Comparison of ENCODE assay signal across 8 cellular contexts in the genomic region with DNA sequence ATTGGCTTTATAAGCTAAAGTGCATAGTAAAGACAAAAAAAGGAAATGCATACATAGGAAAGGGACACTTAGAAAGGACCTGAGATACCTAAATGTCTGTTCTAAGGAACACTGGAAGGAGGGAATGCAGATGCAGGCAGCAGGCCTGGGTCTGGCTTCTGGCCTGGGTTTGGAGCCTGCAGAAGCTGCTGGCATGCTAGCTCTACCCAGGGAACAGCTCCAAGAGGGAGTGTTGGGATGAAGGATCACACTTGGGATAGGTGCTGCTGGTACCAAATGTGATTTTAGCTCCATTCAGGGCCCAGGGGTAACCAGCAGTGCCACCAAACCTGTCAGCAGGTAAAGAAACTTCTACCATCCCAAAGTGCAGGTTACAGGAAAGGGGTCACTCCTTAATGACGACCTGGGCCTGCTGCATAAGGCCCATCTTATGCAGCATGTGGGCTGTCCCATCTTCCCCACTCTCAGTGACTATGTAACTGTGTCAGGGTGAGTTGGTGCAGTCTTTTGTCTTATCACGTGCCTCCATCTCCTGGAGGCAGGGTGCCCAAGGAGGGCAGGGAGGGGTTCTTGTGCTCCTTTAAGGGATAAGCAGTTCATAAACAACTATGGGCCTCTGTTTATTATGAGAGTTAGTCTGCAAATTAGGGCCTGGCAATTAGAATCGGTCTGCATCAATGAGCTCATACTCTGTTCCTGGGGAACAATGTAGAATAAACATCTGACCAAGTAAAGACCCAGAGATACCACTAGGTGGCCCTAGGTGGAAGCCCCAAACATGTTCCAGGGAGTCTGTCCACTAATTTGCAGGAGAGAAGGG. TPM values are rescaled to one million over a fixed set of nuclear protein-coding genes. Genes with fewer than 3 reads are reported as not detected.
DNase-seq lines count a peak whose midpoint lies in the region; ATAC-seq and TF ChIP-seq lines count a peak whose summit lies in the region.

No MANE protein-coding gene starts in this region.

- H3K4me3 ChIP-seq in Loucy (ENCODE audit: low read length, poor library complexity, severe bottlenecking) = no peak overlapping the region
- H3K4me3 ChIP-seq in esophagus muscularis mucosa = no peak overlapping the region

- H3K4me1 ChIP-seq in Loucy (ENCODE audit: insufficient read depth, low read length, poor library complexity, severe bottlenecking) = no peaks in the 10 kb centered on the region
- H3K4me1 ChIP-seq in esophagus muscularis mucosa = peaks cover 15 to 26% (median 17%) of the 10 kb centered on the region in 4 donors

- no peak for TF ChIP-seq POLR2A in esophagus muscularis mucosa (IDR thresholded peaks at IDR 0.05; ENCODE audit: low read depth)

- WGBS in esophagus muscularis mucosa = 28% methylated on average over 3 of the region's 3 CpGs

- H3K27ac Mint-ChIP-seq in activated naive CD4-positive, alpha-beta T cell treated with anti-CD3 and anti-CD28 coated beads, Interleukin-2, amount 50 U/mL, for 24 hours = peak overlapping the region; percentile 37
- H3K27ac Mint-ChIP-seq in T-helper 17 cell (peak overlapping the region; percentile 34), natural killer cell (peak overlapping the region; percentile 33 to 64)

- TF ChIP-seq CTCF in Loucy (conservative IDR thresholded peaks at IDR 0.05; ENCODE audit: low read length) (peak; percentile 76), esophagus muscularis mucosa (IDR thresholded peaks at IDR 0.05) (peak; percentile 51 to 70 (median 67)), natural killer cell (IDR thresholded peaks at IDR 0.05) (peak; percentile 56)

- no peak for TF ChIP-seq EP300 in esophagus muscularis mucosa (IDR thresholded peaks at IDR 0.05)

- no peak overlapping the region for H3K9ac ChIP-seq in Loucy (ENCODE audit: low read depth, low read length, poor library complexity, severe bottlenecking)

- H3K4me1 Mint-ChIP-seq in activated naive CD4-positive, alpha-beta T cell treated with anti-CD3 and anti-CD28 coated beads, Interleukin-2, amount 50 U/mL, for 24 hours = peaks cover 4% of the 10 kb centered on the region
- H3K4me1 Mint-ChIP-seq in T-helper 17 cell (peaks cover 7% of the 10 kb centered on the region), natural killer cell (peaks cover 0 to 8% of the 10 kb centered on the region in 2 donors)

- H3K36me3 Mint-ChIP-seq in activated naive CD4-positive, alpha-beta T cell treated with anti-CD3 and anti-CD28 coated beads, Interleukin-2, amount 50 U/mL, for 24 hours = peaks cover 7% of the 10 kb centered on the region
- peaks cover 2% of the 10 kb centered on the region for H3K36me3 Mint-ChIP-seq in T-helper 17 cell (ENCODE audit: low read depth)
- no peaks in the 10 kb centered on the region for H3K36me3 Mint-ChIP-seq in natural killer cell

- H3K27me3 Mint-ChIP-seq in activated naive CD4-positive, alpha-beta T cell treated with anti-CD3 and anti-CD28 coated beads, Interleukin-2, amount 50 U/mL, for 24 hours = no peaks in the 10 kb centered on the region
- H3K27me3 Mint-ChIP-seq in T-helper 17 cell = no peaks in the 10 kb centered on the region
- no peaks in the 10 kb centered on the region for H3K27me3 Mint-ChIP-seq in natural killer cell (ENCODE audit: low read depth in 2 of 2)

- H3K9me2 ChIP-seq in Loucy (replicated peaks; ENCODE audit: low read depth, low read length) = no peaks in the 10 kb centered on the region

- H3K36me3 ChIP-seq in Loucy (ENCODE audit: insufficient read depth, low read length) (peaks cover 82% of the 10 kb centered on the region), esophagus muscularis mucosa (peaks cover 56 to 100% (median 93%) of the 10 kb centered on the region in 4 donors)

- H3F3A ChIP-seq in Loucy (ENCODE audit: low read depth) = no peaks in the 10 kb centered on the region

- no peaks in the 10 kb centered on the region for H3K27me3 ChIP-seq in Loucy (ENCODE audit: insufficient read depth, low read length, poor library complexity, severe bottlenecking)
- no peaks in the 10 kb centered on the region for H3K27me3 ChIP-seq in esophagus muscularis mucosa

- H3K27ac ChIP-seq in esophagus muscularis mucosa (replicated peaks in 1 of 4) = peak overlapping the region; percentile 1 to 63 (median 42)

- H3K4me2 ChIP-seq in Loucy (ENCODE audit: low read depth, low read length, poor library complexity, severe bottlenecking) = no peak overlapping the region

- intact Hi-C loops in esophagus muscularis mucosa (cut with DNase I) (loop anchor here (2.0 kb wide), 1 partner anchor 79 kb away; no protein-coding TSS in a partner anchor), natural killer cell (cut with micrococcal nuclease) (loop anchor here (1.0 kb wide), 1 partner anchor 77 kb away; no protein-coding TSS in a partner anchor)

- no peaks in the 10 kb centered on the region for H3K9me3 ChIP-seq in Loucy (ENCODE audit: insufficient read depth, low read depth, low read length)
- no peaks in the 10 kb centered on the region for H3K9me3 ChIP-seq in T-helper 17 cell (ENCODE audit: control insufficient read depth, low read length, poor library complexity, severe bottlenecking)
- no peaks in the 10 kb centered on the region for H3K9me3 ChIP-seq in esophagus muscularis mucosa

- H3K9me3 Mint-ChIP-seq in activated naive CD4-positive, alpha-beta T cell treated with anti-CD3 and anti-CD28 coated beads, Interleukin-2, amount 50 U/mL, for 24 hours = no peaks in the 10 kb centered on the region
- H3K9me3 Mint-ChIP-seq in natural killer cell = no peaks in the 10 kb centered on the region

- no peak overlapping the region for H2AFZ ChIP-seq in Loucy (ENCODE audit: low read length)

- ATAC-seq in T-helper 17 cell (peak; percentile 66), natural killer cell (peak; percentile 60 to 70 (median 61)), GM21619 (IDR thresholded peaks at IDR 0.05; ENCODE audit: unreplicated experiment) (no peak), GM21381 (IDR thresholded peaks at IDR 0.05; ENCODE audit: unreplicated experiment) (no peak)

- no peaks in the 10 kb centered on the region for H4K20me1 ChIP-seq in Loucy (ENCODE audit: insufficient read depth, low read length, poor library complexity, severe bottlenecking)

- H3K4me3 Mint-ChIP-seq in activated naive CD4-positive, alpha-beta T cell treated with anti-CD3 and anti-CD28 coated beads, Interleukin-2, amount 50 U/mL, for 24 hours = no peak overlapping the region
- H3K4me3 Mint-ChIP-seq in T-helper 17 cell (no peak overlapping the region), natural killer cell (no peak overlapping the region)

- no peak for DNase-seq in activated naive CD4-positive, alpha-beta T cell treated with Interleukin-2 at 50 U/mL for 16 hours
- DNase-seq in T-helper 17 cell (no peak), esophagus muscularis mucosa (ENCODE audit: extremely low spot score) (no peak), natural killer cell (no peak)

- no peaks in the 10 kb centered on the region for H3K79me2 ChIP-seq in Loucy (ENCODE audit: insufficient read depth, low read length)

RNA-seq across cellular contexts. Expression of gene DDX27, which starts 26.9 kb away (rescaled TPM):
- 10 to 100 TPM; 84.1 to 87.5 TPM for total RNA-seq in T-helper 17 cell
- 10 to 100 TPM; 25.7 to 35.0 (median 30.2) TPM for total RNA-seq in esophagus muscularis mucosa
- total RNA-seq in natural killer cell = 10 to 100 TPM; 71.5 to 91.3 (median 75.9) TPM

RNA-seq across cellular contexts. Expression of gene ZNFX1, which starts 31.7 kb away (rescaled TPM):
- total RNA-seq in T-helper 17 cell (10 to 100 TPM; 54.0 to 58.8 TPM), esophagus muscularis mucosa (10 to 100 TPM; 35.7 to 46.7 (median 41.3) TPM), natural killer cell (10 to 100 TPM; 55.8 to 58.5 (median 57.8) TPM)

RNA-seq across cellular contexts. Expression of gene STAU1, which starts 58.0 kb away (rescaled TPM):
- total RNA-seq in T-helper 17 cell (10 to 100 TPM; 45.6 to 62.5 TPM), esophagus muscularis mucosa (100 to 1,000 TPM; 103 to 118 (median 115) TPM), natural killer cell (10 to 100 TPM; 47.3 to 54.9 (median 49.9) TPM)

Comparison
In these comparisons a context has a peak if more than half of its experiments do, and no peak if none do; other contexts are left out.
1. ATAC-seq: peak in T-helper 17 cell (single experiment) and natural killer cell (3 of 3); none in GM21619 (single experiment) and GM21381 (single experiment).
2. Peak in every context shown above with its lines, with median percentiles within 50 percentile points of each other: H3K27ac Mint-ChIP-seq and CTCF ChIP-seq.